Comparison of ENCODE assay signal across 12 cellular contexts in the genomic region with DNA sequence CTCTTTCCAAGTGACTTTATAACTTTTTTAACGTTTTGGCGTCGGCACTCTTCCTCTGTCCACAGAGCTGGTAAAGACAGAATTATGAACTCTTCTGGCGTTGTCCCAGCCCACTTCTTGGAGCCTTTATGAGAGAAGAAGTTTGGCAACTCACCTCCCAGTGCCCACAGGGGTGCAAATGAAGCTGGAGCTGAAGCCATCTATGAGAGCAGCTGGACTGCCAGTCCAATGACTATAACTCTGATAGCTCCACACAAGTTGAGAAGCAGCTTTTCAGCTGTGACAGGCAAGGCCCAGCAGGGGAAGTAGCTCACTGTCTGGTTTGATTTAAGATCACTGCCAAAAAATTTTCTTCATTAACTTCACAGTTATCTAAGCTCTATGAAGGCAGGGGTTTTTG. TPM values are rescaled to one million over a fixed set of nuclear protein-coding genes. Genes with fewer than 3 reads are reported as not detected.
DNase-seq lines count a peak whose midpoint lies in the region; ATAC-seq and TF ChIP-seq lines count a peak whose summit lies in the region.
"Had no signal": no experiment of that assay in that cellular context is flagged by ENCODE, and none has a peak within 500 bp of the region (broad histone marks: within the 10 kb centered on the region; RNA-seq: fewer than 3 reads in every experiment).

No MANE protein-coding gene starts in this region.

- no peaks in the 10 kb centered on the region for H3K27me3 ChIP-seq in trophoblast cell (ENCODE audit: insufficient read depth, low read length)

- no peak overlapping the region for H3K14ac ChIP-seq in trophoblast cell (ENCODE audit: low read length)

- peak overlapping the region; percentile 58 for H2BK12ac ChIP-seq in trophoblast cell (ENCODE audit: low read length)

- H3K4ac ChIP-seq in trophoblast cell (ENCODE audit: low read depth, low read length): no peak overlapping the region

- H3K18ac ChIP-seq in trophoblast cell (ENCODE audit: low read length): no peak overlapping the region

- no peaks in the 10 kb centered on the region for H3K9me3 ChIP-seq in trophoblast cell (ENCODE audit: insufficient read depth, low read depth, low read length)

- H3K4me3 ChIP-seq in fibroblast of the aortic adventitia (ENCODE audit: low read depth, low read length): no peak overlapping the region
- H3K4me3 ChIP-seq in trophoblast cell (ENCODE audit: low read depth, low read length): no peak overlapping the region
- H3K4me3 ChIP-seq: PC-9 had no signal

- peak; percentile 27 for DNase-seq in LHCN-M2 (ENCODE audit: low read depth)
- DNase-seq in OCI-M1 (lab: John Stamatoyannopoulos, UW): peak; percentile 70
- peak; percentile 26 for DNase-seq in fibroblast of the aortic adventitia (ENCODE audit: low read depth)
- no peak for DNase-seq in trophoblast cell
- DNase-seq in 8988T: no peak
- DNase-seq: activated effector memory CD4-positive, alpha-beta T cell treated with anti-CD3 and anti-CD28 coated beads, Interleukin-2, amount 50 U/mL, for 16 hours; CD4-positive, alpha-beta memory T cell; GDM1; PC-9 had no signal

- H4K91ac ChIP-seq in trophoblast cell (ENCODE audit: low read depth, low read length): no peak overlapping the region

- H3K79me2 ChIP-seq in trophoblast cell (ENCODE audit: control insufficient read depth, insufficient read depth, low read length, poor library complexity): no peaks in the 10 kb centered on the region

- WGBS in trophoblast cell (ENCODE audit: extremely low coverage, insufficient coverage, insufficient read length): no CpG with 5 or more reads among the region's 4 CpGs

- no peak overlapping the region for H4K12ac ChIP-seq in trophoblast cell (ENCODE audit: low read depth, low read length)

- H3K4me1 ChIP-seq in trophoblast cell (ENCODE audit: control insufficient read depth in 1 of 2, insufficient read depth in 2 of 2, low read length in 2 of 2): no peaks in the 10 kb centered on the region

- no peaks in the 10 kb centered on the region for H3K36me3 ChIP-seq in trophoblast cell (ENCODE audit: control insufficient read depth in 1 of 2, insufficient read depth in 2 of 2, low read length in 2 of 2)

- H3K9ac ChIP-seq in trophoblast cell (ENCODE audit: low read length): no peak overlapping the region

- H2BK5ac ChIP-seq in trophoblast cell (ENCODE audit: low read depth, low read length, poor library complexity): no peak overlapping the region

- no peak overlapping the region for H4K8ac ChIP-seq in trophoblast cell (ENCODE audit: low read depth, low read length)

- no peak overlapping the region for H3K27ac ChIP-seq in trophoblast cell (ENCODE audit: low read depth, low read length)
- H3K27ac ChIP-seq: PC-9 had no signal

- H3K23ac ChIP-seq in trophoblast cell (ENCODE audit: low read length): no peak overlapping the region

- no peaks in the 10 kb centered on the region for H3K79me1 ChIP-seq in trophoblast cell (ENCODE audit: low read length)

- no peak overlapping the region for H3K4me2 ChIP-seq in trophoblast cell (ENCODE audit: low read length)
- H3K4me2 ChIP-seq: PC-9 had no signal

- no peak overlapping the region for H2AK5ac ChIP-seq in trophoblast cell (ENCODE audit: low read length)

- no peak for ATAC-seq in HG03097 (IDR thresholded peaks at IDR 0.05; ENCODE audit: low FRiP score, unreplicated experiment)
- ATAC-seq in HG03469 (IDR thresholded peaks at IDR 0.05; ENCODE audit: unreplicated experiment): no peak
- ATAC-seq in GM19463 (IDR thresholded peaks at IDR 0.05; ENCODE audit: unreplicated experiment): no peak

- TF ChIP-seq CTCF in fibroblast of the aortic adventitia (IDR thresholded peaks at IDR 0.05; ENCODE audit: insufficient read depth, low read length): peak; percentile 27

- H2BK120ac ChIP-seq in trophoblast cell (ENCODE audit: insufficient read depth, low read length, poor library complexity): no peak overlapping the region

- no peak overlapping the region for H2AFZ ChIP-seq in trophoblast cell (ENCODE audit: insufficient read depth, low read length, poor library complexity)
- H2AFZ ChIP-seq: PC-9 had no signal

RNA-seq across cellular contexts. Expression of a gene that starts 23.5 kb away (rescaled TPM):
- total RNA-seq in LHCN-M2 (2014; rRNA removed) (48.3 and 58.5 TPM in 2 replicates), fibroblast of the aortic adventitia (ENCODE audit: low replicate concordance) (11.8 and 28.7 TPM in 2 replicates)
- 11.3 TPM for polyA plus RNA-seq in LHCN-M2 (2012)
- 3.5 and 3.6 TPM in 2 replicates for polyA plus RNA-seq in trophoblast cell (2013)
- polyA plus RNA-seq: CD4-positive, alpha-beta memory T cell had no signal

Comparison
In these comparisons a context has a peak if more than half of its experiments do, and no peak if none do; other contexts are left out.
1. DNase-seq: peak in LHCN-M2 (single experiment), OCI-M1 (single experiment) and fibroblast of the aortic adventitia (single experiment); none in trophoblast cell (0 of 2) and 8988T (single experiment).